Comparison of ENCODE assay signal across 1 cellular context in the genomic region with DNA sequence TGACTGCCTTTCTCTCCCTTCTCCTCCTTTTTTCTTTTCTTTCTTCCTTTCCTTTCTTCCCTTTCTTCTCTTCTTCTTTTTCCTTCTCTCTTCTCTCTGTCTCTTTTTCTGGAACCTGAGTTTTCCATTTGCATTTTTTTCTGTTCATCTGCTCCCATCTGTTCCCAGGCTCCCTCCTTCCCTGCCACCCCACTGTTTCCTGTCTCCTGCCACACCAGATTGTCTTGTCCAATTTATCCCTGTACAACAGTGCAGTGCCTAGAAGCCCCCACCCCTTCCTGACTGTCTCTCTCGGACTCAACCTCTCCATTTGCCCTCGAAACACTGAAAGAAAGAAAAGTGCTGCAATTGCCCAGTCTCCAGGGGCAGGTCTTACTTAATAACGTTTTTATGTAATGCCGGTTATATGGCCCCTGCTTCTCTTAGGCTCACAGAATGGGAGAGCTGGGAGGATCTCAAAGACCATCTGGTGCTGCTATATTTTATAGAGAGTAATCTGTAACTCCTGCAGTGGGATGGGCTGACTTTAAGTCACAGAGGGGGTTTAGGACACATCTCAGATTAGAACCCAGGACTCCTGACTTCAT.
TF ChIP-seq lines count a peak whose summit lies in the region.

No MANE protein-coding gene starts in this region.

TF ChIP-seq in K562, 482 proteins besides CTCF, POLR2A, EP300 and RAD21:
- TF ChIP-seq ATF7 (IDR thresholded peaks at IDR 0.05) = no peak
- TF ChIP-seq, protein P1, sequence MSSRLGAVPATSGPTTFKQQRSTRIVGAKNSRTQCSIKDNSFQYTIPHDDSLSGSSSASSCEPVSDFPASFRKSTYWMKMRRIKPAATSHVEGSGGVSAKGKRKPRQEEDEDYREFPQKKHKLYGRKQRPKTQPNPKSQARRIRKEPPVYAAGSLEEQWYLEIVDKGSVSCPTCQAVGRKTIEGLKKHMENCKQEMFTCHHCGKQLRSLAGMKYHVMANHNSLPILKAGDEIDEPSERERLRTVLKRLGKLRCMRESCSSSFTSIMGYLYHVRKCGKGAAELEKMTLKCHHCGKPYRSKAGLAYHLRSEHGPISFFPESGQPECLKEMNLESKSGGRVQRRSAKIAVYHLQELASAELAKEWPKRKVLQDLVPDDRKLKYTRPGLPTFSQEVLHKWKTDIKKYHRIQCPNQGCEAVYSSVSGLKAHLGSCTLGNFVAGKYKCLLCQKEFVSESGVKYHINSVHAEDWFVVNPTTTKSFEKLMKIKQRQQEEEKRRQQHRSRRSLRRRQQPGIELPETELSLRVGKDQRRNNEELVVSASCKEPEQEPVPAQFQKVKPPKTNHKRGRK (tag; IDR thresholded peaks at IDR 0.05) = peak; percentile 70
